ENCODE assay signal across 20 cellular contexts in the genomic region with DNA sequence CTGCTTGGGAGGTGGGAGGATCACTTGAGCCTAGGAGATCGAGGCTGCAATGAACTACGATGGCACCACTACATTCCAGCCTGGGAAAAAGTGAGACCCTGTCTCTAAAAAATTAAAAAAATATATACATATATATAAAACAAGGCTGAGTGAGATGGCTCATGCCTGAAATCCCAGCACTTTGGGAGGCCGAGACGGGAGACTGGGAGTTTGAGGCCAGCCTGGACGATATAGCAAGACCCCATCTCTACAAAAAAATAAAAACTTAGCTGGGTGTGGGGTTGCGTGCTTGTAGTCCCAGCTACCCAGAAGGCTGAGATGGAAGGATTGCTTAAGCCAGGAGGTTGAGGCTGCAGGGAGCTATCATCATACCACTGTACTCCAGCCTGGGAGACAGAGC.
DNase-seq lines count a peak whose midpoint lies in the region; ATAC-seq and TF ChIP-seq lines count a peak whose summit lies in the region.
"Had no signal": no experiment of that assay in that cellular context is flagged by ENCODE, and none has a peak within 500 bp of the region (broad histone marks: within the 10 kb centered on the region; RNA-seq: fewer than 3 reads in every experiment).

No MANE protein-coding gene starts in this region.

- H3K4me1 ChIP-seq in HCT116 (ENCODE audit: control insufficient read depth in 1 of 2, insufficient read depth in 2 of 2, low read length in 2 of 2) (peaks cover 7 to 22% of the 10 kb centered on the region in 2 experiments; a peak in 3 of 4 replicates), spleen (peaks cover 0 to 78% (median 30%) of the 10 kb centered on the region in 6 donors)

- CTCF ChIA-PET in HCT116 (lab: Charles Lee) = no interaction called here

- H3K27me3 Mint-ChIP-seq in activated naive CD8-positive, alpha-beta T cell treated with anti-CD3 and anti-CD28 coated beads, Interleukin-2, amount 10 ng/mL, durations not matched to agents 7 days and 5 days = no peaks in the 10 kb centered on the region
- no peaks in the 10 kb centered on the region for H3K27me3 Mint-ChIP-seq in naive thymus-derived CD8-positive, alpha-beta T cell
- H3K27me3 Mint-ChIP-seq: CD4-positive, alpha-beta memory T cell; progenitor cell of endocrine pancreas had no signal

- no peak for ATAC-seq in HCT116
- no peak for ATAC-seq in activated naive CD8-positive, alpha-beta T cell treated with anti-CD3 and anti-CD28 coated beads, Interleukin-2, amount 10 ng/mL, durations not matched to agents 7 days and 5 days (ENCODE audit: low read depth)
- ATAC-seq in naive thymus-derived CD8-positive, alpha-beta T cell = no peak
- ATAC-seq in GM18505 (IDR thresholded peaks at IDR 0.05; ENCODE audit: unreplicated experiment) = no peak
- ATAC-seq: left lobe of liver had no signal

- no peaks in the 10 kb centered on the region for H4K20me1 ChIP-seq in HCT116 (ENCODE audit: insufficient read depth)

- TF ChIP-seq POLR2A in HCT116 (IDR thresholded peaks at IDR 0.05; ENCODE audit: borderline replicate concordance, extremely low read depth, insufficient read depth, insufficient read length) (no peak), spleen (IDR thresholded peaks at IDR 0.05) (no peak), GM18505 (IDR thresholded peaks at IDR 0.05; ENCODE audit: borderline replicate concordance, extremely low read depth, insufficient read depth, insufficient read length) (no peak)

- peak overlapping the region; percentile 62; the same call in 1 of the 2 replicates for H3K4me2 ChIP-seq in HCT116 (ENCODE audit: low read length)
- H3K4me2 ChIP-seq: neural progenitor cell had no signal

- no peak overlapping the region for H3K9ac ChIP-seq in HCT116 (ENCODE audit: low read length)
- H3K9ac ChIP-seq: neural progenitor cell had no signal

- peak overlapping the region; percentile 22 for H3K4me3 Mint-ChIP-seq in activated naive CD8-positive, alpha-beta T cell treated with anti-CD3 and anti-CD28 coated beads, Interleukin-2, amount 10 ng/mL, durations not matched to agents 7 days and 5 days
- no peak overlapping the region for H3K4me3 Mint-ChIP-seq in naive thymus-derived CD8-positive, alpha-beta T cell
- H3K4me3 Mint-ChIP-seq: neural progenitor cell had no signal

- RAD21 ChIA-PET in HCT116 (lab: Charles Lee; ENCODE audit: low non-redundant PET in 1 of 2, low total read pairs in 2 of 2, uncharacterized antibody in 2 of 2, unreplicated experiment in 2 of 2) = no interaction called here

- POLR2A ChIA-PET in HCT116 (lab: Charles Lee) = no interaction called here
- POLR2A ChIA-PET in activated naive CD8-positive, alpha-beta T cell treated with anti-CD3 and anti-CD28 coated beads, Interleukin-2, amount 10 ng/mL, durations not matched to agents 7 days and 5 days (lab: Charles Lee) = interaction anchor here (0.5 to 1.5 kb wide), 5 partner anchors 9 to 23 kb away, joined by 3 to 5 read pairs (median 4); no protein-coding TSS in a partner anchor
- POLR2A ChIA-PET in naive thymus-derived CD8-positive, alpha-beta T cell (lab: Charles Lee) = interaction anchor here (0.7 to 1.6 kb wide), 3 partner anchors 8 to 137 kb away, joined by 3 to 6 read pairs (median 4); no protein-coding TSS in a partner anchor

- WGBS in spleen, 5 donors = 90 to 97% (median 94%) methylated on average over 6 of the region's 6 CpGs

- intact Hi-C loops in HCT116 (cut with micrococcal nuclease) (no loop called here), spleen (cut with DNase I; ENCODE audit: low total_unique reads) (no loop called here)

- H3K27ac Mint-ChIP-seq in activated naive CD8-positive, alpha-beta T cell treated with anti-CD3 and anti-CD28 coated beads, Interleukin-2, amount 10 ng/mL, durations not matched to agents 7 days and 5 days = peak overlapping the region; percentile 38
- H3K27ac Mint-ChIP-seq in naive thymus-derived CD8-positive, alpha-beta T cell = peak overlapping the region in 7 of 10 donors; percentile 47 to 93 (median 83)
- H3K27ac Mint-ChIP-seq: neural progenitor cell, progenitor cell of endocrine pancreas had no signal

- H3K36me3 Mint-ChIP-seq in activated naive CD8-positive, alpha-beta T cell treated with anti-CD3 and anti-CD28 coated beads, Interleukin-2, amount 10 ng/mL, durations not matched to agents 7 days and 5 days = peaks cover 54% of the 10 kb centered on the region
- peaks cover 5 to 54% (median 18%) of the 10 kb centered on the region in 3 donors for H3K36me3 Mint-ChIP-seq in naive thymus-derived CD8-positive, alpha-beta T cell
- H3K36me3 Mint-ChIP-seq: neural progenitor cell had no signal

- H3K27me3 ChIP-seq in HCT116 (ENCODE audit: insufficient read depth, low read length) (no peaks in the 10 kb centered on the region), spleen (replicated peaks in 1 of 7) (no peaks in the 10 kb centered on the region)
- H3K27me3 ChIP-seq: neural progenitor cell had no signal

- H3K9me3 Mint-ChIP-seq in activated naive CD8-positive, alpha-beta T cell treated with anti-CD3 and anti-CD28 coated beads, Interleukin-2, amount 10 ng/mL, durations not matched to agents 7 days and 5 days = peaks cover 5% of the 10 kb centered on the region
- H3K9me3 Mint-ChIP-seq in naive thymus-derived CD8-positive, alpha-beta T cell = peaks cover 0 to 4% (median 2%) of the 10 kb centered on the region in 9 donors

- H2AFZ ChIP-seq in HCT116 (ENCODE audit: low read depth, low read length, poor library complexity, severe bottlenecking) = peak overlapping the region; percentile 96
- H2AFZ ChIP-seq: neural progenitor cell had no signal

- TF ChIP-seq CTCF in HCT116 (IDR thresholded peaks at IDR 0.05 in 2 of 3, conservative IDR thresholded peaks at IDR 0.05 in 1 of 3; ENCODE audit: borderline replicate concordance in 1 of 3, insufficient read depth in 1 of 3, low read depth in 2 of 3, low read length in 2 of 3) (no peak), spleen (IDR thresholded peaks at IDR 0.05 in 8 of 11, conservative IDR thresholded peaks at IDR 0.05 in 3 of 11) (no peak)

- H3K79me2 ChIP-seq in HCT116 (ENCODE audit: insufficient read depth, low read length) = no peaks in the 10 kb centered on the region

- no peak overlapping the region for H3K4me3 ChIP-seq in HCT116 (replicated peaks in 1 of 2; ENCODE audit: low read depth in 1 of 2, low read length in 2 of 2)
- H3K4me3 ChIP-seq in spleen = no peak overlapping the region
- H3K4me3 ChIP-seq: neural progenitor cell, SK-N-MC, skin epidermis, suprapubic skin had no signal

- H3K4me1 Mint-ChIP-seq in activated naive CD8-positive, alpha-beta T cell treated with anti-CD3 and anti-CD28 coated beads, Interleukin-2, amount 10 ng/mL, durations not matched to agents 7 days and 5 days = peaks cover 75% of the 10 kb centered on the region
- peaks cover 29 to 85% (median 75%) of the 10 kb centered on the region in 4 donors for H3K4me1 Mint-ChIP-seq in naive thymus-derived CD8-positive, alpha-beta T cell

- H3K36me3 ChIP-seq in HCT116 (ENCODE audit: control insufficient read depth in 1 of 2, insufficient read depth in 2 of 2, low read length in 2 of 2) = no peaks in the 10 kb centered on the region
- peaks cover 0 to 59% (median 12%) of the 10 kb centered on the region in 6 donors for H3K36me3 ChIP-seq in spleen
- H3K36me3 ChIP-seq: neural progenitor cell, suprapubic skin had no signal

- DNase-seq in activated CD8-positive, alpha-beta memory T cell treated with anti-CD3 and anti-CD28 coated beads for 24 hours = peak; percentile 53
- no peak for DNase-seq in activated CD8-positive, alpha-beta memory T cell treated with anti-CD3 and anti-CD28 coated beads, Interleukin-2, amount 50 U/mL, for 48 hours
- no peak for DNase-seq in HCT116 (ENCODE audit: low read depth, low spot score)
- DNase-seq in activated naive CD8-positive, alpha-beta T cell treated with anti-CD3 and anti-CD28 coated beads, Interleukin-2, amount 10 ng/mL, durations not matched to agents 7 days and 5 days = peak; percentile 13
- DNase-seq in naive thymus-derived CD8-positive, alpha-beta T cell = peak in 1 of 10 donors; percentile 18
- no peak for DNase-seq in spleen
- no peak for DNase-seq in NCI-H1417 (lab: John Stamatoyannopoulos, UW)
- DNase-seq: activated CD4-positive, alpha-beta T cell treated with anti-CD3 and anti-CD28 coated beads for 1 hour; caudate nucleus; glutamatergic neuron; midbrain; NCI-H82 had no signal

- no peaks in the 10 kb centered on the region for H3K9me3 ChIP-seq in HCT116 (ENCODE audit: control insufficient read depth in 1 of 2, insufficient read depth in 1 of 2, low read depth in 1 of 2, low read length in 2 of 2)
- H3K9me3 ChIP-seq in spleen = no peaks in the 10 kb centered on the region
- H3K9me3 ChIP-seq: suprapubic skin had no signal

- H3K9me2 ChIP-seq in HCT116 (ENCODE audit: insufficient read depth) = no peaks in the 10 kb centered on the region

- BruUV-seq in HCT116 (replicated peaks; lab: Mats Ljungman, UMichigan) = no TSS peak

- TF ChIP-seq RAD21 in HCT116 (IDR thresholded peaks at IDR 0.05; ENCODE audit: low read depth) = no peak

- H3K27ac ChIP-seq in HCT116 (ENCODE audit: low read depth, low read length) (no peak overlapping the region), spleen (no peak overlapping the region)
- H3K27ac ChIP-seq: neural progenitor cell, SK-N-MC, suprapubic skin had no signal

TF ChIP-seq in HCT116, 20 proteins besides CTCF, POLR2A, EP300 and RAD21 (continues in another document):
- TF ChIP-seq SP1 (IDR thresholded peaks at IDR 0.05; ENCODE audit: low read depth) = no peak
- no peak for TF ChIP-seq CEBPB (IDR thresholded peaks at IDR 0.05; ENCODE audit: low read depth)
- TF ChIP-seq CBX3 (IDR thresholded peaks at IDR 0.05; ENCODE audit: low read depth) = no peak
- TF ChIP-seq, protein P1, sequence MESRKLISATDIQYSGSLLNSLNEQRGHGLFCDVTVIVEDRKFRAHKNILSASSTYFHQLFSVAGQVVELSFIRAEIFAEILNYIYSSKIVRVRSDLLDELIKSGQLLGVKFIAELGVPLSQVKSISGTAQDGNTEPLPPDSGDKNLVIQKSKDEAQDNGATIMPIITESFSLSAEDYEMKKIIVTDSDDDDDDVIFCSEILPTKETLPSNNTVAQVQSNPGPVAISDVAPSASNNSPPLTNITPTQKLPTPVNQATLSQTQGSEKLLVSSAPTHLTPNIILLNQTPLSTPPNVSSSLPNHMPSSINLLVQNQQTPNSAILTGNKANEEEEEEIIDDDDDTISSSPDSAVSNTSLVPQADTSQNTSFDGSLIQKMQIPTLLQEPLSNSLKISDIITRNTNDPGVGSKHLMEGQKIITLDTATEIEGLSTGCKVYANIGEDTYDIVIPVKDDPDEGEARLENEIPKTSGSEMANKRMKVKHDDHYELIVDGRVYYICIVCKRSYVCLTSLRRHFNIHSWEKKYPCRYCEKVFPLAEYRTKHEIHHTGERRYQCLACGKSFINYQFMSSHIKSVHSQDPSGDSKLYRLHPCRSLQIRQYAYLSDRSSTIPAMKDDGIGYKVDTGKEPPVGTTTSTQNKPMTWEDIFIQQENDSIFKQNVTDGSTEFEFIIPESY (IDR thresholded peaks at IDR 0.05; ENCODE audit: extremely low read depth, insufficient replicate concordance, low read length) = no peak
- no peak for TF ChIP-seq ELF1 (IDR thresholded peaks at IDR 0.05; ENCODE audit: borderline replicate concordance, low read depth)
- no peak for TF ChIP-seq ZNF274 (IDR thresholded peaks at IDR 0.05; ENCODE audit: low read depth, low read length)

Comparison
In these comparisons a context has a peak if more than half of its experiments do, and no peak if none do; other contexts are left out.
1. DNase-seq: peak in activated CD8-positive, alpha-beta memory T cell treated with anti-CD3 and anti-CD28 coated beads for 24 hours (single experiment) and activated naive CD8-positive, alpha-beta T cell treated with anti-CD3 and anti-CD28 coated beads, Interleukin-2, amount 10 ng/mL, durations not matched to agents 7 days and 5 days (single experiment); none in activated CD8-positive, alpha-beta memory T cell treated with anti-CD3 and anti-CD28 coated beads, Interleukin-2, amount 50 U/mL, for 48 hours (single experiment), HCT116 (single experiment), spleen (single experiment) and NCI-H1417 (0 of 3).